Comparison of ENCODE assay signal across 1 cellular context in the genomic region with DNA sequence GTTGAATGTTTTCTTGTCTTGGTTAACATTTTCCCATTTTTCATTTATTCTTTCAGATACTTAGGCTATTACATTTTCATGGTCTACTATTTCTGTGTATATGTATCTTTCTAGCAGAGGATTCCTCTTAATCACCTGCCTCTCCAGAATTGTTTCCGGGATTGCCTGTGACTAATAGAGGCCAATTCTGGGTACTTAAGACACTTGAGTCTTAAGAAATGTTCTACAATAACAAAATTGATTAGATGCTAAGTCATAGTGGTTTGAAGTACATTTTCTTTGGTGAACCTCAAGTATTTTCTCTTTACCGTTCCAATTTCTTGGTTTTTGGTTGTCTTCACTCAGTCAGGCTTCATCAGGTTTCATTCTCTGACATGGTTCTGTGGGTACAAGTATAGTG.
TF ChIP-seq lines count a peak whose summit lies in the region.

No MANE protein-coding gene starts in this region.

TF ChIP-seq in IMR-90, 13 proteins besides CTCF, POLR2A, EP300 and RAD21:
- TF ChIP-seq FOS (IDR thresholded peaks at IDR 0.05; ENCODE audit: low read depth, low read length) (no peak), NFE2L2 (IDR thresholded peaks at IDR 0.05; ENCODE audit: low read depth, low read length) (0 out of 2 replicates have a peak, but pooled peaks have one; percentile 28), SMC3 (IDR thresholded peaks at IDR 0.05; ENCODE audit: low read depth, low read length) (no peak), MAZ (IDR thresholded peaks at IDR 0.05; ENCODE audit: borderline replicate concordance, low read depth, low read length) (no peak)
- TF ChIP-seq, protein P1, sequence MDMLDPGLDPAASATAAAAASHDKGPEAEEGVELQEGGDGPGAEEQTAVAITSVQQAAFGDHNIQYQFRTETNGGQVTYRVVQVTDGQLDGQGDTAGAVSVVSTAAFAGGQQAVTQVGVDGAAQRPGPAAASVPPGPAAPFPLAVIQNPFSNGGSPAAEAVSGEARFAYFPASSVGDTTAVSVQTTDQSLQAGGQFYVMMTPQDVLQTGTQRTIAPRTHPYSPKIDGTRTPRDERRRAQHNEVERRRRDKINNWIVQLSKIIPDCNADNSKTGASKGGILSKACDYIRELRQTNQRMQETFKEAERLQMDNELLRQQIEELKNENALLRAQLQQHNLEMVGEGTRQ (IDR thresholded peaks at IDR 0.05; ENCODE audit: low read depth, low read length): no peak
